39 cellular contexts compared by ENCODE assay signal in genomic region chr19:41149831-41150230, GRCh38. TPM values are rescaled to one million over a fixed set of nuclear protein-coding genes. Genes with fewer than 3 reads are reported as not detected.
"Had no signal": no experiment of that assay in that cellular context is flagged by ENCODE, and none has a peak within 500 bp of the region (broad histone marks: within the 10 kb centered on the region; RNA-seq: fewer than 3 reads in every experiment).

No MANE protein-coding gene starts in this region.

- FAIRE-seq: bronchial epithelial cell, colon, TTC549 had no signal

- H3K36me3 Mint-ChIP-seq: activated CD4-positive, alpha-beta memory T cell treated with anti-CD3 and anti-CD28 coated beads for 36 hours; activated naive CD4-positive, alpha-beta T cell treated with anti-CD3 and anti-CD28 coated beads, Interleukin-2, amount 10 ng/mL, durations not matched to agents 7 days and 5 days; activated naive CD4-positive, alpha-beta T cell treated with anti-CD3 and anti-CD28 coated beads, Interleukin-2, amount 50 U/mL, for 24 hours; activated naive CD8-positive, alpha-beta T cell; activated naive CD8-positive, alpha-beta T cell treated with anti-CD3 and anti-CD28 coated beads, Interleukin-2, amount 10 ng/mL, durations not matched to agents 7 days and 5 days; brain had no signal

- H3K4me1 Mint-ChIP-seq: activated B cell treated with CpG ODN at 0.5 μM for 24 hours; activated naive CD4-positive, alpha-beta T cell treated with anti-CD3 and anti-CD28 coated beads, Interleukin-2, amount 10 ng/mL, durations not matched to agents 7 days and 5 days; activated naive CD4-positive, alpha-beta T cell treated with anti-CD3 and anti-CD28 coated beads, Interleukin-2, amount 50 U/mL, for 24 hours; activated naive CD8-positive, alpha-beta T cell treated with anti-CD3 and anti-CD28 coated beads, Interleukin-2, amount 10 ng/mL, durations not matched to agents 7 days and 5 days; activated naive CD8-positive, alpha-beta T cell treated with anti-CD3 and anti-CD28 coated beads, Interleukin-2, amount 50 U/mL, for 24 hours; activated T-helper 17 cell treated with anti-CD3 and anti-CD28 coated beads, Interleukin-2, amount 50 U/mL, for 72 hours; brain had no signal

- ATAC-seq: activated CD8-positive, alpha-beta T cell treated with anti-CD3 and anti-CD28 coated beads for 36 hours; activated naive CD8-positive, alpha-beta T cell treated with anti-CD3 and anti-CD28 coated beads, Interleukin-2, amount 50 U/mL, for 24 hours; activated T-cell treated with anti-CD3 and anti-CD28 coated beads, Interleukin-2, amount 50 U/mL, for 4 hours; activated T-cell treated with anti-CD3 and anti-CD28 coated beads, Interleukin-2, amount 50 U/mL, for 72 hours; activated T-helper 17 cell treated with anti-CD3 and anti-CD28 coated beads, Interleukin-2, amount 50 U/mL, for 72 hours had no signal

- H3K27me3 Mint-ChIP-seq: activated naive CD4-positive, alpha-beta T cell treated with anti-CD3 and anti-CD28 coated beads, Interleukin-2, amount 50 U/mL, for 24 hours had no signal

- H3K4me3 ChIP-seq: ascending aorta, cardiac muscle cell had no signal

- DNase-seq: activated B cell treated with CpG ODN at 0.5 μM for 24 hours; activated CD4-positive, alpha-beta memory T cell treated with anti-CD3 and anti-CD28 coated beads for 36 hours; activated CD4-positive, alpha-beta T cell treated with anti-CD3 and anti-CD28 coated beads for 48 hours; activated CD4-positive, alpha-beta T cell treated with anti-CD3 and anti-CD28 coated beads, Interleukin-2, amount 50 U/mL, for 1 hour; activated CD4-positive, alpha-beta T cell treated with anti-CD3 and anti-CD28 coated beads, Interleukin-2, amount 50 U/mL, for 4 hours; activated CD4-positive, CD25-positive, alpha-beta regulatory T cell treated with anti-CD3 and anti-CD28 coated beads, Interleukin-2, amount 50 U/mL, for 72 hours; activated CD8-positive, alpha-beta memory T cell treated with anti-CD3 and anti-CD28 coated beads, Interleukin-2, amount 50 U/mL, for 4 hours; activated CD8-positive, alpha-beta T cell treated with anti-CD3 and anti-CD28 coated beads for 36 hours; activated effector memory CD4-positive, alpha-beta T cell treated with anti-CD3 and anti-CD28 coated beads, Interleukin-2, amount 50 U/mL, for 16 hours; activated naive CD4-positive, alpha-beta T cell treated with anti-CD3 and anti-CD28 coated beads, Interleukin-2, amount 10 ng/mL, durations not matched to agents 7 days and 5 days; activated naive CD4-positive, alpha-beta T cell treated with Interleukin-2 at 50 U/mL for 16 hours; activated naive CD8-positive, alpha-beta T cell treated with anti-CD3 and anti-CD28 coated beads, Interleukin-2, amount 10 ng/mL, durations not matched to agents 7 days and 5 days; activated naive CD8-positive, alpha-beta T cell treated with anti-CD3 and anti-CD28 coated beads, Interleukin-2, amount 50 U/mL, for 24 hours; activated T-cell treated with anti-CD3 and anti-CD28 coated beads for 4 hours; activated T-cell treated with anti-CD3 and anti-CD28 coated beads, Interleukin-2, amount 50 U/mL, for 1 hour; activated T-cell treated with anti-CD3 and anti-CD28 coated beads, Interleukin-2, amount 50 U/mL, for 4 hours; activated T-cell treated with anti-CD3 and anti-CD28 coated beads, Interleukin-2, amount 50 U/mL, for 72 hours; amygdala; anterior cingulate cortex; caudate nucleus; T-helper 1 cell; T-helper 2 cell; T-helper 9 cell had no signal

- H3K4me1 ChIP-seq: ascending aorta had no signal

- H3K27me3 ChIP-seq: ascending aorta, cardiac muscle cell had no signal

- H3K9me3 ChIP-seq: ascending aorta had no signal

- H3K9me3 Mint-ChIP-seq: activated B cell treated with CpG ODN at 0.5 μM for 24 hours; activated CD4-positive, alpha-beta memory T cell treated with anti-CD3 and anti-CD28 coated beads for 36 hours; activated CD8-positive, alpha-beta T cell treated with anti-CD3 and anti-CD28 coated beads for 36 hours; activated naive CD4-positive, alpha-beta T cell treated with anti-CD3 and anti-CD28 coated beads, Interleukin-2, amount 10 ng/mL, durations not matched to agents 7 days and 5 days; activated naive CD4-positive, alpha-beta T cell treated with anti-CD3 and anti-CD28 coated beads, Interleukin-2, amount 50 U/mL, for 24 hours; activated naive CD8-positive, alpha-beta T cell treated with anti-CD3 and anti-CD28 coated beads, Interleukin-2, amount 10 ng/mL, durations not matched to agents 7 days and 5 days; activated naive CD8-positive, alpha-beta T cell treated with anti-CD3 and anti-CD28 coated beads, Interleukin-2, amount 50 U/mL, for 24 hours; activated T-cell treated with anti-CD3 and anti-CD28 coated beads, Interleukin-2, amount 50 U/mL, for 4 hours; activated T-cell treated with anti-CD3 and anti-CD28 coated beads, Interleukin-2, amount 50 U/mL, for 72 hours; activated T-helper 1 cell treated with anti-CD3 and anti-CD28 coated beads, Interleukin-12 subunit alpha, Interleukin-12 subunit beta, Interleukin-2, Interleukin-4 antibody, amounts not matched to agents 30 ng/mL and 10 ng/mL and 1 ng/mL, durations not matched to agents 14 hours and 24 hours and 36 hours; activated T-helper 17 cell treated with anti-CD3 and anti-CD28 coated beads, Interleukin-2, amount 50 U/mL, for 72 hours; T-helper 1 cell treated with Interleukin-12 subunit alpha and Interleukin-12 subunit beta and Interleukin-4 antibody, amounts not matched to agents 30 μg/mL and 1 μg/mL, for 36 hours; T-helper 2 cell treated with Interferon-gamma antibody and Interleukin-4, amounts not matched to agents 5 μg/mL and 100 μg/mL, for 36 hours had no signal

- H3K36me3 ChIP-seq: ascending aorta, cardiac muscle cell had no signal

- H3K27ac Mint-ChIP-seq: activated B cell treated with CpG ODN at 0.5 μM for 24 hours; activated CD4-positive, alpha-beta memory T cell treated with anti-CD3 and anti-CD28 coated beads for 36 hours; activated CD8-positive, alpha-beta T cell treated with anti-CD3 and anti-CD28 coated beads for 36 hours; activated naive CD4-positive, alpha-beta T cell treated with anti-CD3 and anti-CD28 coated beads, Interleukin-2, amount 10 ng/mL, durations not matched to agents 7 days and 5 days; activated naive CD4-positive, alpha-beta T cell treated with anti-CD3 and anti-CD28 coated beads, Interleukin-2, amount 50 U/mL, for 24 hours; activated naive CD8-positive, alpha-beta T cell; activated naive CD8-positive, alpha-beta T cell treated with anti-CD3 and anti-CD28 coated beads, Interleukin-2, amount 10 ng/mL, durations not matched to agents 7 days and 5 days; activated naive CD8-positive, alpha-beta T cell treated with anti-CD3 and anti-CD28 coated beads, Interleukin-2, amount 50 U/mL, for 24 hours; activated T-cell treated with anti-CD3 and anti-CD28 coated beads, Interleukin-2, amount 50 U/mL, for 72 hours; activated T-helper 1 cell treated with anti-CD3 and anti-CD28 coated beads, Interleukin-12 subunit alpha, Interleukin-12 subunit beta, Interleukin-2, Interleukin-4 antibody, amounts not matched to agents 30 ng/mL and 10 ng/mL and 1 ng/mL, durations not matched to agents 14 hours and 24 hours and 36 hours; activated T-helper 17 cell treated with anti-CD3 and anti-CD28 coated beads, Interleukin-2, amount 50 U/mL, for 72 hours; brain; T-helper 1 cell treated with Interleukin-12 subunit alpha and Interleukin-12 subunit beta and Interleukin-4 antibody, amounts not matched to agents 30 μg/mL and 1 μg/mL, for 36 hours; T-helper 2 cell treated with Interferon-gamma antibody and Interleukin-4, amounts not matched to agents 5 μg/mL and 100 μg/mL, for 36 hours had no signal

- H3K4me3 Mint-ChIP-seq: activated B cell treated with CpG ODN at 0.5 μM for 24 hours; activated CD4-positive, alpha-beta memory T cell treated with anti-CD3 and anti-CD28 coated beads for 36 hours; activated CD8-positive, alpha-beta T cell treated with anti-CD3 and anti-CD28 coated beads for 36 hours; activated naive CD4-positive, alpha-beta T cell treated with anti-CD3 and anti-CD28 coated beads, Interleukin-2, amount 10 ng/mL, durations not matched to agents 7 days and 5 days; activated naive CD4-positive, alpha-beta T cell treated with anti-CD3 and anti-CD28 coated beads, Interleukin-2, amount 50 U/mL, for 24 hours; activated naive CD8-positive, alpha-beta T cell; activated naive CD8-positive, alpha-beta T cell treated with anti-CD3 and anti-CD28 coated beads, Interleukin-2, amount 10 ng/mL, durations not matched to agents 7 days and 5 days; activated naive CD8-positive, alpha-beta T cell treated with anti-CD3 and anti-CD28 coated beads, Interleukin-2, amount 50 U/mL, for 24 hours; activated T-cell treated with anti-CD3 and anti-CD28 coated beads, Interleukin-2, amount 50 U/mL, for 4 hours; activated T-cell treated with anti-CD3 and anti-CD28 coated beads, Interleukin-2, amount 50 U/mL, for 72 hours; activated T-helper 1 cell treated with anti-CD3 and anti-CD28 coated beads, Interleukin-12 subunit alpha, Interleukin-12 subunit beta, Interleukin-2, Interleukin-4 antibody, amounts not matched to agents 30 ng/mL and 10 ng/mL and 1 ng/mL, durations not matched to agents 14 hours and 24 hours and 36 hours; activated T-helper 17 cell treated with anti-CD3 and anti-CD28 coated beads, Interleukin-2, amount 50 U/mL, for 72 hours; brain; T-helper 1 cell treated with Interleukin-12 subunit alpha and Interleukin-12 subunit beta and Interleukin-4 antibody, amounts not matched to agents 30 μg/mL and 1 μg/mL, for 36 hours; T-helper 2 cell treated with Interferon-gamma antibody and Interleukin-4, amounts not matched to agents 5 μg/mL and 100 μg/mL, for 36 hours had no signal

- H3K27ac ChIP-seq: ascending aorta, cardiac muscle cell, VCaP had no signal

RNA-seq across cellular contexts. Expression of gene CYP2F1, which starts 35.6 kb away (rescaled TPM):
- total RNA-seq: activated B cell treated with CpG ODN at 0.5 μM for 24 hours; activated CD4-positive, alpha-beta memory T cell treated with anti-CD3 and anti-CD28 coated beads for 36 hours; activated CD8-positive, alpha-beta memory T cell treated with anti-CD3 and anti-CD28 coated beads for 36 hours; activated CD8-positive, alpha-beta T cell treated with anti-CD3 and anti-CD28 coated beads for 36 hours; activated naive CD8-positive, alpha-beta T cell treated with anti-CD3 and anti-CD28 coated beads, Interleukin-2, amount 10 ng/mL, durations not matched to agents 7 days and 5 days; activated T-cell treated with anti-CD3 and anti-CD28 coated beads, Interleukin-2, amount 50 U/mL, for 4 hours; activated T-cell treated with anti-CD3 and anti-CD28 coated beads, Interleukin-2, amount 50 U/mL, for 72 hours; activated T-helper 1 cell treated with anti-CD3 and anti-CD28 coated beads, Interleukin-12 subunit alpha, Interleukin-12 subunit beta, Interleukin-2, Interleukin-4 antibody, amounts not matched to agents 30 ng/mL and 10 ng/mL and 1 ng/mL, durations not matched to agents 14 hours and 24 hours and 36 hours; ascending aorta; bronchial epithelial cell; cardiac muscle cell; cerebellum had no signal
- polyA plus RNA-seq: adipose tissue, cardiac muscle cell had no signal

RNA-seq across cellular contexts. Expression of gene CYP2S1, which starts 43.2 kb away (rescaled TPM):
- total RNA-seq: activated B cell treated with CpG ODN at 0.5 μM for 24 hours; activated CD8-positive, alpha-beta memory T cell treated with anti-CD3 and anti-CD28 coated beads for 36 hours; activated CD8-positive, alpha-beta T cell treated with anti-CD3 and anti-CD28 coated beads for 36 hours; ascending aorta had no signal
